Comparison of ENCODE assay signal across 22 cellular contexts in the genomic region with DNA sequence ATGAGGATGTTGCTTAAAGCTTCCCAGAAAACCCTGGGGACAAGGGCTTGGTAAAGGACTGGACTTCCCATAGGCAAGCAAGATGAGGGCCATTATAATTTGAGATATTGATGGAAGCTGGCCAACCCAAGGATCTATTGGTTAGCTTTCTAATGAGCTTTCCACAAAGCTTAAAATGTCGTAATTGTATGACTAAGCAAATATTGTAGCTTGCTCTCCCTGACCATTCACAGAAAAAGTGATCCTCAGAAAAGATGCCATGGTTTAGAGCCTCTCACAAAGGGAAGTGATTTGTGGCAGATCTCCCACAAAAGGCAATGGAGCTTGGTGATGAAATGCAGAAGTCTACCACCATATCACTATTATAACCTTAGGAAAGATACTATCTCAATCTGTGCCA. TPM values are rescaled to one million over a fixed set of nuclear protein-coding genes. Genes with fewer than 3 reads are reported as not detected.
"Had no signal": no experiment of that assay in that cellular context is flagged by ENCODE, and none has a peak within 500 bp of the region (broad histone marks: within the 10 kb centered on the region; RNA-seq: fewer than 3 reads in every experiment).

No MANE protein-coding gene starts in this region.

- H3K4me3 ChIP-seq: adrenal gland, breast epithelium, left ventricle myocardium inferior, prostate gland, stomach had no signal

- ATAC-seq: activated naive CD4-positive, alpha-beta T cell treated with anti-CD3 and anti-CD28 coated beads, Interleukin-2, amount 50 U/mL, for 72 hours; right cardiac atrium; stimulated activated effector memory CD8-positive, alpha-beta T cell treated with anti-CD3 and anti-CD28 coated beads, Interleukin-12 subunit alpha, Interleukin-12 subunit beta, amount 100 ng/mL, for 72 hours had no signal

- FAIRE-seq: astrocyte, endometrium had no signal

- H3K9me3 ChIP-seq: adrenal gland, breast epithelium, left ventricle myocardium inferior, prostate gland, stomach had no signal

- H3K27ac ChIP-seq: adrenal gland, breast epithelium, left ventricle myocardium inferior, prostate gland, stomach had no signal

- DNase-seq: activated B cell treated with CpG ODN at 0.5 μM for 24 hours; activated CD4-positive, alpha-beta memory T cell treated with anti-CD3 and anti-CD28 coated beads for 36 hours; activated CD4-positive, alpha-beta T cell treated with anti-CD3 and anti-CD28 coated beads for 4 hours; activated gamma-delta T cell treated with Interleukin-2 at 50 U/mL for 16 hours; activated T-cell treated with anti-CD3 and anti-CD28 coated beads for 4 hours; adrenal gland; cerebellar nuclear complex; cortex of kidney; erythroblast; immature natural killer cell; kidney glomerular epithelial cell; left ventricle myocardium inferior; right cardiac atrium; stimulated activated CD4-positive, alpha-beta T cell treated with anti-CD3 and anti-CD28 coated beads, Interleukin-4, amount 100 ng/mL, for 24 hours; stomach; trophoblast cell had no signal

- H3K4me1 ChIP-seq: adrenal gland, breast epithelium, left ventricle myocardium inferior, prostate gland, stomach had no signal

RNA-seq across cellular contexts. Expression of a gene that starts 13.6 kb away (rescaled TPM):
- polyA plus RNA-seq: adrenal gland, immature natural killer cell, right cardiac atrium, stomach had no signal

RNA-seq across cellular contexts. Expression of a gene that starts 44.5 kb away (rescaled TPM):
- polyA plus RNA-seq: adrenal gland, right cardiac atrium had no signal
